ENCODE assay signal across 21 cellular contexts in genomic region chr9:97277953-97278352, GRCh38. TPM values are rescaled to one million over a fixed set of nuclear protein-coding genes. Genes with fewer than 3 reads are reported as not detected.
DNase-seq lines count a peak whose midpoint lies in the region; ATAC-seq, FAIRE-seq and TF ChIP-seq lines count a peak whose summit lies in the region.
"Had no signal": no experiment of that assay in that cellular context is flagged by ENCODE, and none has a peak within 500 bp of the region (broad histone marks: within the 10 kb centered on the region; RNA-seq: fewer than 3 reads in every experiment).

No MANE protein-coding gene starts in this region.

- H4K20me1 ChIP-seq in GM23338 (replicated peaks; ENCODE audit: insufficient read depth): no peaks in the 10 kb centered on the region
- H4K20me1 ChIP-seq: BLaER1 treated with 17β-estradiol and CSF1 and Interleukin-3, amounts not matched to agents 10 nM and 100 nM had no signal

- no peaks in the 10 kb centered on the region for H3K9me2 ChIP-seq in GM23338 (ENCODE audit: insufficient read depth)

- DNase-seq in GM23338 (ENCODE audit: low spot score): no peak
- no peak for DNase-seq in WTC11 (ENCODE audit: low spot score)
- no peak for DNase-seq in bronchial epithelial cell (ENCODE audit: low read depth)
- no peak for DNase-seq in activated CD4-positive, CD25-positive, alpha-beta regulatory T cell treated with anti-CD3 and anti-CD28 coated beads, Interleukin-2, amount 50 U/mL, for 72 hours
- DNase-seq in midbrain (lab: John Stamatoyannopoulos, UW): no peak
- DNase-seq: AML-193; Caco-2; Calu3; CD4-positive, alpha-beta T cell; CD8-positive, alpha-beta T cell; DMS79 treated with DMSO at 0.1 percent for 48 hours; GF-D8 had no signal

- H3K27me3 Mint-ChIP-seq in GM23338 (ENCODE audit: insufficient read depth, low read depth, poor library complexity) (peaks cover 5% of the 10 kb centered on the region), WTC11 (ENCODE audit: low read depth) (no peaks in the 10 kb centered on the region)
- H3K27me3 Mint-ChIP-seq: B cell; CD4-positive, alpha-beta T cell had no signal

- H3K4me3 ChIP-seq in GM23338 (no peak overlapping the region), bronchial epithelial cell (ENCODE audit: low read depth, low read length) (no peak overlapping the region)
- H3K4me3 ChIP-seq: A549; BLaER1 treated with 17β-estradiol and CSF1 and Interleukin-3, amounts not matched to agents 10 nM and 100 nM had no signal

- POLR2A ChIA-PET in WTC11 (lab: Charles Lee): no interaction called here

- H3K27ac ChIP-seq in GM23338 (ENCODE audit: low read depth): no peak overlapping the region
- H3K27ac ChIP-seq: 22Rv1; A549; BLaER1 treated with 17β-estradiol and CSF1 and Interleukin-3, amounts not matched to agents 10 nM and 100 nM; C4-2B had no signal

- H3K79me2 ChIP-seq in GM23338 (replicated peaks; ENCODE audit: insufficient read depth): no peaks in the 10 kb centered on the region; the same call in 1 of the 2 replicates

- H3K36me3 ChIP-seq in GM23338 (ENCODE audit: insufficient read depth) (peaks cover 4% of the 10 kb centered on the region; the same call in 1 of the 2 replicates), bronchial epithelial cell (ENCODE audit: control insufficient read depth, insufficient read depth, low read length) (no peaks in the 10 kb centered on the region)
- H3K36me3 ChIP-seq: BLaER1 treated with 17β-estradiol and CSF1 and Interleukin-3, amounts not matched to agents 10 nM and 100 nM had no signal

- CTCF ChIA-PET in WTC11 (lab: Charles Lee): no interaction called here

- H3K36me3 Mint-ChIP-seq in GM23338 (ENCODE audit: low read depth): peaks cover 64% of the 10 kb centered on the region
- H3K36me3 Mint-ChIP-seq in WTC11: peaks cover 43% of the 10 kb centered on the region

- peaks cover 24% of the 10 kb centered on the region for H3K4me1 ChIP-seq in GM23338 (ENCODE audit: insufficient read depth)
- H3K4me1 ChIP-seq: A549, Caco-2 had no signal

- H2AFZ ChIP-seq in GM23338: no peak overlapping the region

- peaks cover 29% of the 10 kb centered on the region for H3K4me1 Mint-ChIP-seq in GM23338
- H3K4me1 Mint-ChIP-seq in WTC11: peaks cover 26% of the 10 kb centered on the region
- H3K4me1 Mint-ChIP-seq: B cell had no signal

- no peaks in the 10 kb centered on the region for H3K27me3 ChIP-seq in GM23338 (ENCODE audit: insufficient read depth)
- H3K27me3 ChIP-seq in bronchial epithelial cell (ENCODE audit: control insufficient read depth, insufficient read depth, low read length): no peaks in the 10 kb centered on the region
- H3K27me3 ChIP-seq: BLaER1 treated with 17β-estradiol and CSF1 and Interleukin-3, amounts not matched to agents 10 nM and 100 nM had no signal

- H3K4me3 Mint-ChIP-seq in GM23338: no peak overlapping the region
- no peak overlapping the region for H3K4me3 Mint-ChIP-seq in WTC11
- H3K4me3 Mint-ChIP-seq: B cell; CD4-positive, alpha-beta T cell; CD8-positive, alpha-beta T cell had no signal

- H3K27ac Mint-ChIP-seq in GM23338: 0 out of 2 replicates have a peak overlapping the region, but pooled peaks have one; percentile 37
- 0 out of 2 replicates have a peak overlapping the region, but pooled peaks have one; percentile 14 for H3K27ac Mint-ChIP-seq in WTC11
- H3K27ac Mint-ChIP-seq: B cell; CD4-positive, alpha-beta T cell; CD8-positive, alpha-beta T cell had no signal

- H3K9me3 Mint-ChIP-seq in GM23338 (no peaks in the 10 kb centered on the region), WTC11 (no peaks in the 10 kb centered on the region)
- H3K9me3 Mint-ChIP-seq: CD4-positive, alpha-beta T cell; CD8-positive, alpha-beta T cell had no signal

- FAIRE-seq in bronchial epithelial cell (lab: Jason Lieb, UNC): peak; percentile 7
- FAIRE-seq: A549, D721Med, G401.6, GM12891 had no signal

- ATAC-seq in GM23338 (no peak), WTC11 (no peak), GM21526 (IDR thresholded peaks at IDR 0.05; ENCODE audit: low FRiP score, unreplicated experiment) (no peak)
- ATAC-seq: A549; CD8-positive, alpha-beta T cell had no signal

- no peak overlapping the region for H3K4me2 ChIP-seq in GM23338
- H3K4me2 ChIP-seq: A549; BLaER1 treated with 17β-estradiol and CSF1 and Interleukin-3, amounts not matched to agents 10 nM and 100 nM had no signal

- no peaks in the 10 kb centered on the region for H3F3A ChIP-seq in GM23338 (replicated peaks; ENCODE audit: low read depth)

- no peak for TF ChIP-seq CTCF in GM23338 (conservative IDR thresholded peaks at IDR 0.05; ENCODE audit: low read depth in 2 of 2)
- TF ChIP-seq CTCF in WTC11 (IDR thresholded peaks at IDR 0.05): no peak
- TF ChIP-seq CTCF in bronchial epithelial cell (IDR thresholded peaks at IDR 0.05; ENCODE audit: insufficient read depth, low read length, severe bottlenecking): no peak

TF ChIP-seq in GM23338, 12 proteins besides CTCF, POLR2A, EP300 and RAD21 (continues in another document):
- no peak for TF ChIP-seq CREB1 (CRISPR knock-in tag; IDR thresholded peaks at IDR 0.05; ENCODE audit: low read depth)

TF ChIP-seq in WTC11, 78 proteins besides CTCF, POLR2A, EP300 and RAD21:
- TF ChIP-seq USF2 (CRISPR knock-in tag; IDR thresholded peaks at IDR 0.05) (peak; percentile 50; the same call in 1 of the 2 replicates), ZNF263 (CRISPR knock-in tag; IDR thresholded peaks at IDR 0.05; ENCODE audit: low read depth) (no peak), USF1 (CRISPR knock-in tag; IDR thresholded peaks at IDR 0.05) (peak; percentile 24; the same call in 1 of the 2 replicates), E2F5 (CRISPR knock-in tag; IDR thresholded peaks at IDR 0.05) (no peak)

RNA-seq across cellular contexts. Expression of gene CCDC180, which starts 29.5 kb away (rescaled TPM):
- total RNA-seq in GM23338 (2014; rRNA removed; shearing (Covaris generic)): 3.2 and 7.1 TPM in 2 replicates
- polyA plus RNA-seq in GM23338 (2016; fragmentation: Nextera tagmentation; extraction: Ambion mirVana): 1.7 and 3.9 TPM in 2 replicates
- total RNA-seq in WTC11 (2021) (5.9 to 7.4 TPM (median 6.5 TPM) in 3 replicates), bronchial epithelial cell (under 0.01 and 0.13 TPM in 2 replicates)
